1 cellular context compared by ENCODE assay signal in the genomic region with DNA sequence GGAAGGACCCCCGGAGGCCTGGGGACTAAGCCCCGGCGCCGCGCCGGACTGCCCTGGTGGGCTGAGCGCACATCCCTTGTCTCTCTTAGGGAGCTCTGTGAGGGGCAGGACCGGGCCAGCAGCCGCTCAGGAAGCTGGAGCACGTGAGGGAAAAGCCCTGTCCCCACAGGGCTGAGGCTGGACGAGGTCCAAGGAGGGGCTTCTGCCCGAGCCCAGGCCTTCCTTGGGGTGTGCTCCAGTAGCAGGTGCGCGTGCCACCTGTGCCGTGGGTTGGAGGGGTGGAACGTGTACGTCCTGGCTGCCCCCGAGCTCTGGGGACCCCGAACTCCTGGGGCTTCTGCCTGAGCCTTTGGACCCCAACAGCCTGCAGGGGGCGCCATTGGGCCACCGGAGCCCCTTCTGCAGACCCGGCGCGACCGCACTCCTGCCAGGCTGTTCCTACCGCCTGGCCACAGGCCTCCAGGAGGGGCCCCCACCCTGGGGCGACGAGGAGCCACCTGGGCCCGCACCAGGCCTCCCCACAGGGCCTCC.
TF ChIP-seq lines count a peak whose summit lies in the region.

No MANE protein-coding gene starts in this region.

TF ChIP-seq in HepG2, 621 proteins besides CTCF, POLR2A, EP300 and RAD21 (continued from another document and continues in another):
- TF ChIP-seq, protein P1, sequence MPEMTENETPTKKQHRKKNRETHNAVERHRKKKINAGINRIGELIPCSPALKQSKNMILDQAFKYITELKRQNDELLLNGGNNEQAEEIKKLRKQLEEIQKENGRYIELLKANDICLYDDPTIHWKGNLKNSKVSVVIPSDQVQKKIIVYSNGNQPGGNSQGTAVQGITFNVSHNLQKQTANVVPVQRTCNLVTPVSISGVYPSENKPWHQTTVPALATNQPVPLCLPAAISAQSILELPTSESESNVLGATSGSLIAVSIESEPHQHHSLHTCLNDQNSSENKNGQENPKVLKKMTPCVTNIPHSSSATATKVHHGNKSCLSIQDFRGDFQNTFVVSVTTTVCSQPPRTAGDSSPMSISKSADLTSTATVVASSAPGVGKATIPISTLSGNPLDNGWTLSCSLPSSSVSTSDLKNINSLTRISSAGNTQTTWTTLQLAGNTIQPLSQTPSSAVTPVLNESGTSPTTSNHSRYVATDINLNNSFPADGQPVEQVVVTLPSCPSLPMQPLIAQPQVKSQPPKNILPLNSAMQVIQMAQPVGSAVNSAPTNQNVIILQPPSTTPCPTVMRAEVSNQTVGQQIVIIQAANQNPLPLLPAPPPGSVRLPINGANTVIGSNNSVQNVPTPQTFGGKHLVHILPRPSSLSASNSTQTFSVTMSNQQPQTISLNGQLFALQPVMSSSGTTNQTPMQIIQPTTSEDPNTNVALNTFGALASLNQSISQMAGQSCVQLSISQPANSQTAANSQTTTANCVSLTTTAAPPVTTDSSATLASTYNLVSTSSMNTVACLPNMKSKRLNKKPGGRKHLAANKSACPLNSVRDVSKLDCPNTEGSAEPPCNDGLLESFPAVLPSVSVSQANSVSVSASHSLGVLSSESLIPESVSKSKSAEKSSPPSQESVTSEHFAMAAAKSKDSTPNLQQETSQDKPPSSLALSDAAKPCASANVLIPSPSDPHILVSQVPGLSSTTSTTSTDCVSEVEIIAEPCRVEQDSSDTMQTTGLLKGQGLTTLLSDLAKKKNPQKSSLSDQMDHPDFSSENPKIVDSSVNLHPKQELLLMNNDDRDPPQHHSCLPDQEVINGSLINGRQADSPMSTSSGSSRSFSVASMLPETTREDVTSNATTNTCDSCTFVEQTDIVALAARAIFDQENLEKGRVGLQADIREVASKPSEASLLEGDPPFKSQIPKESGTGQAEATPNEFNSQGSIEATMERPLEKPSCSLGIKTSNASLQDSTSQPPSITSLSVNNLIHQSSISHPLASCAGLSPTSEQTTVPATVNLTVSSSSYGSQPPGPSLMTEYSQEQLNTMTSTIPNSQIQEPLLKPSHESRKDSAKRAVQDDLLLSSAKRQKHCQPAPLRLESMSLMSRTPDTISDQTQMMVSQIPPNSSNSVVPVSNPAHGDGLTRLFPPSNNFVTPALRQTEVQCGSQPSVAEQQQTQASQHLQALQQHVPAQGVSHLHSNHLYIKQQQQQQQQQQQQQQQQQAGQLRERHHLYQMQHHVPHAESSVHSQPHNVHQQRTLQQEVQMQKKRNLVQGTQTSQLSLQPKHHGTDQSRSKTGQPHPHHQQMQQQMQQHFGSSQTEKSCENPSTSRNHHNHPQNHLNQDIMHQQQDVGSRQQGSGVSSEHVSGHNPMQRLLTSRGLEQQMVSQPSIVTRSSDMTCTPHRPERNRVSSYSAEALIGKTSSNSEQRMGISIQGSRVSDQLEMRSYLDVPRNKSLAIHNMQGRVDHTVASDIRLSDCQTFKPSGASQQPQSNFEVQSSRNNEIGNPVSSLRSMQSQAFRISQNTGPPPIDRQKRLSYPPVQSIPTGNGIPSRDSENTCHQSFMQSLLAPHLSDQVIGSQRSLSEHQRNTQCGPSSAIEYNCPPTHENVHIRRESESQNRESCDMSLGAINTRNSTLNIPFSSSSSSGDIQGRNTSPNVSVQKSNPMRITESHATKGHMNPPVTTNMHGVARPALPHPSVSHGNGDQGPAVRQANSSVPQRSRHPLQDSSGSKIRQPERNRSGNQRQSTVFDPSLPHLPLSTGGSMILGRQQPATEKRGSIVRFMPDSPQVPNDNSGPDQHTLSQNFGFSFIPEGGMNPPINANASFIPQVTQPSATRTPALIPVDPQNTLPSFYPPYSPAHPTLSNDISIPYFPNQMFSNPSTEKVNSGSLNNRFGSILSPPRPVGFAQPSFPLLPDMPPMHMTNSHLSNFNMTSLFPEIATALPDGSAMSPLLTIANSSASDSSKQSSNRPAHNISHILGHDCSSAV (CRISPR knock-in tag; IDR thresholded peaks at IDR 0.05; ENCODE audit: borderline replicate concordance) = no peak
- peak; percentile 51; the same call in 1 of the 2 replicates for TF ChIP-seq SMC3 (IDR thresholded peaks at IDR 0.05; ENCODE audit: low read length)
- no peak for TF ChIP-seq MLLT10 (CRISPR knock-in tag; IDR thresholded peaks at IDR 0.05)
- TF ChIP-seq NFATC3 (CRISPR knock-in tag; IDR thresholded peaks at IDR 0.05) = no peak
- TF ChIP-seq, protein P2, sequence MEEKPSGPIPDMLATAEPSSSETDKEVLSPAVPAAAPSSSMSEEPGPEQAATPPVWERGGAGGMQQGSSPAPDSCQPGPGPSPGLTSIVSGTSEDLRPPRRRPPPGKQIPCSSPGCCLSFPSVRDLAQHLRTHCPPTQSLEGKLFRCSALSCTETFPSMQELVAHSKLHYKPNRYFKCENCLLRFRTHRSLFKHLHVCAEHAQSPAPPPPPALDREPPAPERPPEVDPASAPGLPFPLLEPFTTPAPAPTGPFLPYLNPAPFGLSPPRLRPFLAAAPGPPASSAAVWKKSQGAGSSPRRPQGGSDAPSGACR (CRISPR knock-in tag; IDR thresholded peaks at IDR 0.05) = no peak
- TF ChIP-seq SMAD1 (CRISPR knock-in tag; IDR thresholded peaks at IDR 0.05; ENCODE audit: borderline replicate concordance, low read depth) = no peak
- TF ChIP-seq, protein P3, sequence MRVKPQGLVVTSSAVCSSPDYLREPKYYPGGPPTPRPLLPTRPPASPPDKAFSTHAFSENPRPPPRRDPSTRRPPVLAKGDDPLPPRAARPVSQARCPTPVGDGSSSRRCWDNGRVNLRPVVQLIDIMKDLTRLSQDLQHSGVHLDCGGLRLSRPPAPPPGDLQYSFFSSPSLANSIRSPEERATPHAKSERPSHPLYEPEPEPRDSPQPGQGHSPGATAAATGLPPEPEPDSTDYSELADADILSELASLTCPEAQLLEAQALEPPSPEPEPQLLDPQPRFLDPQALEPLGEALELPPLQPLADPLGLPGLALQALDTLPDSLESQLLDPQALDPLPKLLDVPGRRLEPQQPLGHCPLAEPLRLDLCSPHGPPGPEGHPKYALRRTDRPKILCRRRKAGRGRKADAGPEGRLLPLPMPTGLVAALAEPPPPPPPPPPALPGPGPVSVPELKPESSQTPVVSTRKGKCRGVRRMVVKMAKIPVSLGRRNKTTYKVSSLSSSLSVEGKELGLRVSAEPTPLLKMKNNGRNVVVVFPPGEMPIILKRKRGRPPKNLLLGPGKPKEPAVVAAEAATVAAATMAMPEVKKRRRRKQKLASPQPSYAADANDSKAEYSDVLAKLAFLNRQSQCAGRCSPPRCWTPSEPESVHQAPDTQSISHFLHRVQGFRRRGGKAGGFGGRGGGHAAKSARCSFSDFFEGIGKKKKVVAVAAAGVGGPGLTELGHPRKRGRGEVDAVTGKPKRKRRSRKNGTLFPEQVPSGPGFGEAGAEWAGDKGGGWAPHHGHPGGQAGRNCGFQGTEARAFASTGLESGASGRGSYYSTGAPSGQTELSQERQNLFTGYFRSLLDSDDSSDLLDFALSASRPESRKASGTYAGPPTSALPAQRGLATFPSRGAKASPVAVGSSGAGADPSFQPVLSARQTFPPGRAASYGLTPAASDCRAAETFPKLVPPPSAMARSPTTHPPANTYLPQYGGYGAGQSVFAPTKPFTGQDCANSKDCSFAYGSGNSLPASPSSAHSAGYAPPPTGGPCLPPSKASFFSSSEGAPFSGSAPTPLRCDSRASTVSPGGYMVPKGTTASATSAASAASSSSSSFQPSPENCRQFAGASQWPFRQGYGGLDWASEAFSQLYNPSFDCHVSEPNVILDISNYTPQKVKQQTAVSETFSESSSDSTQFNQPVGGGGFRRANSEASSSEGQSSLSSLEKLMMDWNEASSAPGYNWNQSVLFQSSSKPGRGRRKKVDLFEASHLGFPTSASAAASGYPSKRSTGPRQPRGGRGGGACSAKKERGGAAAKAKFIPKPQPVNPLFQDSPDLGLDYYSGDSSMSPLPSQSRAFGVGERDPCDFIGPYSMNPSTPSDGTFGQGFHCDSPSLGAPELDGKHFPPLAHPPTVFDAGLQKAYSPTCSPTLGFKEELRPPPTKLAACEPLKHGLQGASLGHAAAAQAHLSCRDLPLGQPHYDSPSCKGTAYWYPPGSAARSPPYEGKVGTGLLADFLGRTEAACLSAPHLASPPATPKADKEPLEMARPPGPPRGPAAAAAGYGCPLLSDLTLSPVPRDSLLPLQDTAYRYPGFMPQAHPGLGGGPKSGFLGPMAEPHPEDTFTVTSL (CRISPR knock-in tag; IDR thresholded peaks at IDR 0.05; ENCODE audit: borderline replicate concordance) = no peak
- TF ChIP-seq THAP11 (CRISPR knock-in tag; IDR thresholded peaks at IDR 0.05) = 0 out of 2 replicates have a peak, but pooled peaks have one; percentile 25
- TF ChIP-seq ZNF232 (CRISPR knock-in tag; IDR thresholded peaks at IDR 0.05; ENCODE audit: borderline replicate concordance) = no peak
- TF ChIP-seq, protein P4, sequence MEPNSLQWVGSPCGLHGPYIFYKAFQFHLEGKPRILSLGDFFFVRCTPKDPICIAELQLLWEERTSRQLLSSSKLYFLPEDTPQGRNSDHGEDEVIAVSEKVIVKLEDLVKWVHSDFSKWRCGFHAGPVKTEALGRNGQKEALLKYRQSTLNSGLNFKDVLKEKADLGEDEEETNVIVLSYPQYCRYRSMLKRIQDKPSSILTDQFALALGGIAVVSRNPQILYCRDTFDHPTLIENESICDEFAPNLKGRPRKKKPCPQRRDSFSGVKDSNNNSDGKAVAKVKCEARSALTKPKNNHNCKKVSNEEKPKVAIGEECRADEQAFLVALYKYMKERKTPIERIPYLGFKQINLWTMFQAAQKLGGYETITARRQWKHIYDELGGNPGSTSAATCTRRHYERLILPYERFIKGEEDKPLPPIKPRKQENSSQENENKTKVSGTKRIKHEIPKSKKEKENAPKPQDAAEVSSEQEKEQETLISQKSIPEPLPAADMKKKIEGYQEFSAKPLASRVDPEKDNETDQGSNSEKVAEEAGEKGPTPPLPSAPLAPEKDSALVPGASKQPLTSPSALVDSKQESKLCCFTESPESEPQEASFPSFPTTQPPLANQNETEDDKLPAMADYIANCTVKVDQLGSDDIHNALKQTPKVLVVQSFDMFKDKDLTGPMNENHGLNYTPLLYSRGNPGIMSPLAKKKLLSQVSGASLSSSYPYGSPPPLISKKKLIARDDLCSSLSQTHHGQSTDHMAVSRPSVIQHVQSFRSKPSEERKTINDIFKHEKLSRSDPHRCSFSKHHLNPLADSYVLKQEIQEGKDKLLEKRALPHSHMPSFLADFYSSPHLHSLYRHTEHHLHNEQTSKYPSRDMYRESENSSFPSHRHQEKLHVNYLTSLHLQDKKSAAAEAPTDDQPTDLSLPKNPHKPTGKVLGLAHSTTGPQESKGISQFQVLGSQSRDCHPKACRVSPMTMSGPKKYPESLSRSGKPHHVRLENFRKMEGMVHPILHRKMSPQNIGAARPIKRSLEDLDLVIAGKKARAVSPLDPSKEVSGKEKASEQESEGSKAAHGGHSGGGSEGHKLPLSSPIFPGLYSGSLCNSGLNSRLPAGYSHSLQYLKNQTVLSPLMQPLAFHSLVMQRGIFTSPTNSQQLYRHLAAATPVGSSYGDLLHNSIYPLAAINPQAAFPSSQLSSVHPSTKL (CRISPR knock-in tag; IDR thresholded peaks at IDR 0.05) = no peak
- no peak for TF ChIP-seq ZNF773 (CRISPR knock-in tag; IDR thresholded peaks at IDR 0.05; ENCODE audit: borderline replicate concordance)
- TF ChIP-seq, protein P5, sequence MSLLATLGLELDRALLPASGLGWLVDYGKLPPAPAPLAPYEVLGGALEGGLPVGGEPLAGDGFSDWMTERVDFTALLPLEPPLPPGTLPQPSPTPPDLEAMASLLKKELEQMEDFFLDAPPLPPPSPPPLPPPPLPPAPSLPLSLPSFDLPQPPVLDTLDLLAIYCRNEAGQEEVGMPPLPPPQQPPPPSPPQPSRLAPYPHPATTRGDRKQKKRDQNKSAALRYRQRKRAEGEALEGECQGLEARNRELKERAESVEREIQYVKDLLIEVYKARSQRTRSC (CRISPR knock-in tag; IDR thresholded peaks at IDR 0.05; ENCODE audit: low read depth) = 0 out of 2 replicates have a peak, but pooled peaks have one; percentile 21
- no peak for TF ChIP-seq ZKSCAN1 (IDR thresholded peaks at IDR 0.05; ENCODE audit: low read length)
- TF ChIP-seq, protein P6, sequence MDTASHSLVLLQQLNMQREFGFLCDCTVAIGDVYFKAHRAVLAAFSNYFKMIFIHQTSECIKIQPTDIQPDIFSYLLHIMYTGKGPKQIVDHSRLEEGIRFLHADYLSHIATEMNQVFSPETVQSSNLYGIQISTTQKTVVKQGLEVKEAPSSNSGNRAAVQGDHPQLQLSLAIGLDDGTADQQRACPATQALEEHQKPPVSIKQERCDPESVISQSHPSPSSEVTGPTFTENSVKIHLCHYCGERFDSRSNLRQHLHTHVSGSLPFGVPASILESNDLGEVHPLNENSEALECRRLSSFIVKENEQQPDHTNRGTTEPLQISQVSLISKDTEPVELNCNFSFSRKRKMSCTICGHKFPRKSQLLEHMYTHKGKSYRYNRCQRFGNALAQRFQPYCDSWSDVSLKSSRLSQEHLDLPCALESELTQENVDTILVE (CRISPR knock-in tag; IDR thresholded peaks at IDR 0.05) = 0 out of 2 replicates have a peak, but pooled peaks have one; percentile 44
- no peak for TF ChIP-seq PITX1 (CRISPR knock-in tag; IDR thresholded peaks at IDR 0.05)
- TF ChIP-seq, protein P7, sequence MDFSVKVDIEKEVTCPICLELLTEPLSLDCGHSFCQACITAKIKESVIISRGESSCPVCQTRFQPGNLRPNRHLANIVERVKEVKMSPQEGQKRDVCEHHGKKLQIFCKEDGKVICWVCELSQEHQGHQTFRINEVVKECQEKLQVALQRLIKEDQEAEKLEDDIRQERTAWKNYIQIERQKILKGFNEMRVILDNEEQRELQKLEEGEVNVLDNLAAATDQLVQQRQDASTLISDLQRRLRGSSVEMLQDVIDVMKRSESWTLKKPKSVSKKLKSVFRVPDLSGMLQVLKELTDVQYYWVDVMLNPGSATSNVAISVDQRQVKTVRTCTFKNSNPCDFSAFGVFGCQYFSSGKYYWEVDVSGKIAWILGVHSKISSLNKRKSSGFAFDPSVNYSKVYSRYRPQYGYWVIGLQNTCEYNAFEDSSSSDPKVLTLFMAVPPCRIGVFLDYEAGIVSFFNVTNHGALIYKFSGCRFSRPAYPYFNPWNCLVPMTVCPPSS (IDR thresholded peaks at IDR 0.05) = no peak
- no peak for TF ChIP-seq BORCS8-MEF2B (CRISPR knock-in tag; IDR thresholded peaks at IDR 0.05)
- TF ChIP-seq, protein P8, sequence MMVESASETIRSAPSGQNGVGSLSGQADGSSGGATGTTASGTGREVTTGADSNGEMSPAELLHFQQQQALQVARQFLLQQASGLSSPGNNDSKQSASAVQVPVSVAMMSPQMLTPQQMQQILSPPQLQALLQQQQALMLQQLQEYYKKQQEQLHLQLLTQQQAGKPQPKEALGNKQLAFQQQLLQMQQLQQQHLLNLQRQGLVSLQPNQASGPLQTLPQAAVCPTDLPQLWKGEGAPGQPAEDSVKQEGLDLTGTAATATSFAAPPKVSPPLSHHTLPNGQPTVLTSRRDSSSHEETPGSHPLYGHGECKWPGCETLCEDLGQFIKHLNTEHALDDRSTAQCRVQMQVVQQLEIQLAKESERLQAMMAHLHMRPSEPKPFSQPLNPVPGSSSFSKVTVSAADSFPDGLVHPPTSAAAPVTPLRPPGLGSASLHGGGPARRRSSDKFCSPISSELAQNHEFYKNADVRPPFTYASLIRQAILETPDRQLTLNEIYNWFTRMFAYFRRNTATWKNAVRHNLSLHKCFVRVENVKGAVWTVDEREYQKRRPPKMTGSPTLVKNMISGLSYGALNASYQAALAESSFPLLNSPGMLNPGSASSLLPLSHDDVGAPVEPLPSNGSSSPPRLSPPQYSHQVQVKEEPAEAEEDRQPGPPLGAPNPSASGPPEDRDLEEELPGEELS (CRISPR knock-in tag; IDR thresholded peaks at IDR 0.05) = no peak
- TF ChIP-seq, protein P9, sequence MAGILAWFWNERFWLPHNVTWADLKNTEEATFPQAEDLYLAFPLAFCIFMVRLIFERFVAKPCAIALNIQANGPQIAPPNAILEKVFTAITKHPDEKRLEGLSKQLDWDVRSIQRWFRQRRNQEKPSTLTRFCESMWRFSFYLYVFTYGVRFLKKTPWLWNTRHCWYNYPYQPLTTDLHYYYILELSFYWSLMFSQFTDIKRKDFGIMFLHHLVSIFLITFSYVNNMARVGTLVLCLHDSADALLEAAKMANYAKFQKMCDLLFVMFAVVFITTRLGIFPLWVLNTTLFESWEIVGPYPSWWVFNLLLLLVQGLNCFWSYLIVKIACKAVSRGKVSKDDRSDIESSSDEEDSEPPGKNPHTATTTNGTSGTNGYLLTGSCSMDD (CRISPR knock-in tag; IDR thresholded peaks at IDR 0.05) = no peak
- TF ChIP-seq ZBTB7B (CRISPR knock-in tag; IDR thresholded peaks at IDR 0.05) = peak; percentile 95
- no peak for TF ChIP-seq YEATS4 (CRISPR knock-in tag; IDR thresholded peaks at IDR 0.05; ENCODE audit: borderline replicate concordance)
- TF ChIP-seq HMG20A (CRISPR knock-in tag; IDR thresholded peaks at IDR 0.05; ENCODE audit: borderline replicate concordance) = no peak
- no peak for TF ChIP-seq PHB2 (IDR thresholded peaks at IDR 0.05; ENCODE audit: partially characterized antibody)
- TF ChIP-seq TRIM24 (CRISPR knock-in tag; IDR thresholded peaks at IDR 0.05) = no peak
